In the genomic region with DNA sequence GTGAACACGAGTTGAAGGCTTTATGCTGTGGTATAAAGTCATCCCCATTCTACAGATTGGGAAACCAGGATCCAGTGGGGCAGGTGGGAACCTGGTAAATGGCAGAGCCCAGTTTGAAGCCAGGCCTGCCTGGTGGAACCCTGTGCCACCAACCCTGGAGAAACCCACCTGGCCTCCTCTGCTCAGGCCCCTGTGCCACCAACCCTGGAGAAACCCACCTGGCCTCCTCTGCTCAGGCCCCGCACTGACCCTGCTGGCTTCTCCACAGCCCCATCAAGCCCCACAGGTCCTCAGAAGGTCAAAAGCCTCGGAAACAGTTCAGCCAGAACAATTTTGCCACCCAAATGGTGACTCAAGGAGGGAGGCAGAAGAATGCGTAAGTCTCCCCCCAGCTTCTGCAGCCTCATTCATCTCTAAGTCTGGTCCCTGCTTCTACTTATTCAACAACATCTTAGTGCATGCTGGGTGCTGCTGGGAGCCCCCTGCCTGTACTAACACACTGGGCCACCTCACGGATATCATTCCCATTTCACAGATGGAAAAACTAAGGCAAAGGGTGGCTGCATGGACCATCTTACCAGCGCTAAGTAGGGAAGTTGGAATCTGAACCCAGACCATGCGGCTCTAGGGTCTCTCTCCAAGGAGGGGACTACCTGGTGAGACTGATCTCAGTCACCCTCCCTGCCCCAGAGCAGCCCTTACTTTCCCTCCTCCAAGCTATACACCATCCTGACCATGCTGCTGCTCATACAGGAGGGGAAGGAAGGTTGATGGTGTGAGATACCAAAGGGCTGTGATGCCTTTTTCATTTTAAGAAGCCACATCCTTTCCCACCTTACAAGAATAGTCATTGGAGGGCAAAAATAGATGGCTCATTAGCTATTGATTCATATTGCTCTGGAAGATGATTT, we compare ENCODE assay signal across 18 cellular contexts.
DNase-seq lines count a peak whose midpoint lies in the region; ATAC-seq and TF ChIP-seq lines count a peak whose summit lies in the region.
"Had no signal": no experiment of that assay in that cellular context is flagged by ENCODE, and none has a peak within 500 bp of the region (broad histone marks: within the 10 kb centered on the region; RNA-seq: fewer than 3 reads in every experiment).

No MANE protein-coding gene starts in this region.

- TF ChIP-seq POLR2A in thyroid gland (IDR thresholded peaks at IDR 0.05): no peak

- no peak overlapping the region for H3K18ac ChIP-seq in neuronal stem cell (ENCODE audit: low read length)

- no peak overlapping the region for H3K4ac ChIP-seq in neuronal stem cell (ENCODE audit: low read length)

- peak; percentile 64 for ATAC-seq in activated naive CD8-positive, alpha-beta T cell treated with anti-CD3 and anti-CD28 coated beads, Interleukin-2, amount 10 ng/mL, durations not matched to agents 7 days and 5 days (ENCODE audit: low read depth)

- H3K79me1 ChIP-seq in neuronal stem cell (ENCODE audit: low read depth, low read length): no peaks in the 10 kb centered on the region

- intact Hi-C loops in thyroid gland (cut with DNase I): no loop called here

- no peak overlapping the region for H3K4me3 ChIP-seq in neuronal stem cell (ENCODE audit: low read length in 2 of 2)
- H3K4me3 ChIP-seq in thyroid gland (replicated peaks in 1 of 3): no peak overlapping the region
- H3K4me3 ChIP-seq: smooth muscle cell, suprapubic skin had no signal

- no peak overlapping the region for H3K4me2 ChIP-seq in neuronal stem cell (ENCODE audit: insufficient read depth, low read length, poor library complexity, severe bottlenecking)
- H3K4me2 ChIP-seq: smooth muscle cell had no signal

- H2BK5ac ChIP-seq in neuronal stem cell (ENCODE audit: low read length): no peak overlapping the region

- no peak for DNase-seq in activated naive CD8-positive, alpha-beta T cell treated with anti-CD3 and anti-CD28 coated beads, Interleukin-2, amount 10 ng/mL, durations not matched to agents 7 days and 5 days
- DNase-seq in activated naive CD8-positive, alpha-beta T cell treated with anti-CD3 and anti-CD28 coated beads for 36 hours: no peak
- peak; percentile 69 for DNase-seq in chondrocyte (ENCODE audit: low spot score)
- no peak for DNase-seq in neuronal stem cell (ENCODE audit: low spot score)
- no peak for DNase-seq in thyroid gland
- DNase-seq in MV-4-11 (lab: John Stamatoyannopoulos, UW): no peak
- DNase-seq in HuH-7 (ENCODE audit: low spot score): no peak
- no peak for DNase-seq in NCI-H1436 (lab: John Stamatoyannopoulos, UW)
- DNase-seq: activated CD4-positive, alpha-beta T cell treated with anti-CD3 and anti-CD28 coated beads for 4 hours; GF-D8; glutamatergic neuron; NCI-H1417 treated with DMSO at 0.1 percent for 48 hours; NCI-H524; SW 1271 had no signal

- no CpG with 5 or more reads among the region's 7 CpGs for WGBS in neuronal stem cell (ENCODE audit: extremely low coverage in 2 of 2, insufficient read length in 2 of 2, insufficient replicate concordance in 1 of 2), 2 donors
- WGBS in thyroid gland, 2 donors: 97% methylated on average over 7 of the region's 7 CpGs

- H3K36me3 ChIP-seq in neuronal stem cell (replicated peaks in 1 of 2; ENCODE audit: control insufficient read depth in 2 of 2, insufficient read depth in 2 of 2, low read length in 2 of 2) (no peaks in the 10 kb centered on the region), thyroid gland (no peaks in the 10 kb centered on the region)
- H3K36me3 ChIP-seq: suprapubic skin had no signal

- H3K14ac ChIP-seq in neuronal stem cell (ENCODE audit: low read length): no peak overlapping the region

- POLR2A ChIA-PET in activated naive CD8-positive, alpha-beta T cell treated with anti-CD3 and anti-CD28 coated beads, Interleukin-2, amount 10 ng/mL, durations not matched to agents 7 days and 5 days (lab: Charles Lee): interaction anchor here (0.6 to 10.0 kb wide), 2 partner anchors 11 to 92 kb away, joined by 3 to 80 read pairs; partner anchors contain the start of gene ID2

- H3K36me3 Mint-ChIP-seq in activated naive CD8-positive, alpha-beta T cell treated with anti-CD3 and anti-CD28 coated beads, Interleukin-2, amount 10 ng/mL, durations not matched to agents 7 days and 5 days: no peaks in the 10 kb centered on the region
- H3K36me3 Mint-ChIP-seq in activated naive CD8-positive, alpha-beta T cell treated with anti-CD3 and anti-CD28 coated beads for 36 hours: no peaks in the 10 kb centered on the region
- no peaks in the 10 kb centered on the region for H3K36me3 Mint-ChIP-seq in chondrocyte (ENCODE audit: low read depth)
- H3K36me3 Mint-ChIP-seq: activated naive CD4-positive, alpha-beta T cell treated with anti-CD3 and anti-CD28 coated beads, Interleukin-2, amount 50 U/mL, for 24 hours; mesothelial cell of epicardium had no signal

- H2AFZ ChIP-seq in neuronal stem cell (ENCODE audit: low read length): no peak overlapping the region

- no peak overlapping the region for H4K8ac ChIP-seq in neuronal stem cell (ENCODE audit: low read depth, low read length)

- H4K91ac ChIP-seq in neuronal stem cell (ENCODE audit: low read depth, low read length, poor library complexity): no peak overlapping the region

- H3K4me1 ChIP-seq in neuronal stem cell (ENCODE audit: control insufficient read depth in 2 of 2, insufficient read depth in 1 of 2, low read depth in 1 of 2, low read length in 2 of 2): peaks cover 0 to 13% of the 10 kb centered on the region in 2 donors
- H3K4me1 ChIP-seq in thyroid gland: peaks cover 13 to 21% of the 10 kb centered on the region in 2 donors

- H3K27me3 ChIP-seq in neuronal stem cell (ENCODE audit: control insufficient read depth in 3 of 3, insufficient read depth in 3 of 3, low read depth in 1 of 3, low read length in 3 of 3) (peaks cover 0 to 8% (median 0%) of the 10 kb centered on the region in 3 experiments), thyroid gland (no peaks in the 10 kb centered on the region)

- H3K4me1 Mint-ChIP-seq in activated naive CD8-positive, alpha-beta T cell treated with anti-CD3 and anti-CD28 coated beads, Interleukin-2, amount 10 ng/mL, durations not matched to agents 7 days and 5 days: peaks cover 38% of the 10 kb centered on the region
- H3K4me1 Mint-ChIP-seq in activated naive CD8-positive, alpha-beta T cell treated with anti-CD3 and anti-CD28 coated beads for 36 hours: peaks cover 24% of the 10 kb centered on the region
- peaks cover 4% of the 10 kb centered on the region for H3K4me1 Mint-ChIP-seq in chondrocyte (ENCODE audit: low read depth)

- H3K27ac Mint-ChIP-seq in activated naive CD8-positive, alpha-beta T cell treated with anti-CD3 and anti-CD28 coated beads, Interleukin-2, amount 10 ng/mL, durations not matched to agents 7 days and 5 days: peak overlapping the region; percentile 68
- H3K27ac Mint-ChIP-seq in activated naive CD8-positive, alpha-beta T cell treated with anti-CD3 and anti-CD28 coated beads for 36 hours: no peak overlapping the region
- H3K27ac Mint-ChIP-seq in chondrocyte (ENCODE audit: unreplicated experiment): no peak overlapping the region
- H3K27ac Mint-ChIP-seq: activated naive CD4-positive, alpha-beta T cell treated with anti-CD3 and anti-CD28 coated beads, Interleukin-2, amount 50 U/mL, for 24 hours had no signal

- TF ChIP-seq CTCF in chondrocyte (IDR thresholded peaks at IDR 0.05) (no peak), thyroid gland (IDR thresholded peaks at IDR 0.05) (no peak)

- no peaks in the 10 kb centered on the region for H3K9me3 Mint-ChIP-seq in activated naive CD8-positive, alpha-beta T cell treated with anti-CD3 and anti-CD28 coated beads, Interleukin-2, amount 10 ng/mL, durations not matched to agents 7 days and 5 days
- H3K9me3 Mint-ChIP-seq in activated naive CD8-positive, alpha-beta T cell treated with anti-CD3 and anti-CD28 coated beads for 36 hours: no peaks in the 10 kb centered on the region
- H3K9me3 Mint-ChIP-seq in chondrocyte (ENCODE audit: low read depth): no peaks in the 10 kb centered on the region
- H3K9me3 Mint-ChIP-seq: activated naive CD4-positive, alpha-beta T cell treated with anti-CD3 and anti-CD28 coated beads, Interleukin-2, amount 50 U/mL, for 24 hours; mesothelial cell of epicardium had no signal

- H3K23ac ChIP-seq in neuronal stem cell (ENCODE audit: low read depth, low read length, poor library complexity): no peak overlapping the region

- H3K27me3 Mint-ChIP-seq in activated naive CD8-positive, alpha-beta T cell treated with anti-CD3 and anti-CD28 coated beads, Interleukin-2, amount 10 ng/mL, durations not matched to agents 7 days and 5 days: peaks cover 28% of the 10 kb centered on the region
- H3K27me3 Mint-ChIP-seq in activated naive CD8-positive, alpha-beta T cell treated with anti-CD3 and anti-CD28 coated beads for 36 hours: peaks cover 23% of the 10 kb centered on the region
- H3K27me3 Mint-ChIP-seq in chondrocyte (ENCODE audit: low read depth): peaks cover 17% of the 10 kb centered on the region
- H3K27me3 Mint-ChIP-seq: activated naive CD4-positive, alpha-beta T cell treated with anti-CD3 and anti-CD28 coated beads, Interleukin-2, amount 50 U/mL, for 24 hours had no signal

- H3K4me3 Mint-ChIP-seq in activated naive CD8-positive, alpha-beta T cell treated with anti-CD3 and anti-CD28 coated beads, Interleukin-2, amount 10 ng/mL, durations not matched to agents 7 days and 5 days: peak overlapping the region; percentile 23
- H3K4me3 Mint-ChIP-seq in activated naive CD8-positive, alpha-beta T cell treated with anti-CD3 and anti-CD28 coated beads for 36 hours: no peak overlapping the region
- no peak overlapping the region for H3K4me3 Mint-ChIP-seq in chondrocyte (ENCODE audit: unreplicated experiment)
- H3K4me3 Mint-ChIP-seq: activated naive CD4-positive, alpha-beta T cell treated with anti-CD3 and anti-CD28 coated beads, Interleukin-2, amount 50 U/mL, for 24 hours; mesothelial cell of epicardium had no signal

- H2BK15ac ChIP-seq in neuronal stem cell (ENCODE audit: low read length): no peak overlapping the region

- H3K27ac ChIP-seq in neuronal stem cell (replicated peaks; ENCODE audit: low read length) (no peak overlapping the region), thyroid gland (no peak overlapping the region)
- H3K27ac ChIP-seq: suprapubic skin had no signal

- no peak overlapping the region for H2BK12ac ChIP-seq in neuronal stem cell (ENCODE audit: low read length)

- no peak overlapping the region for H3K9ac ChIP-seq in neuronal stem cell (ENCODE audit: low read depth, low read length, poor library complexity)

- H2BK120ac ChIP-seq in neuronal stem cell (ENCODE audit: low read depth, low read length): no peak overlapping the region

- H3K9me3 ChIP-seq in neuronal stem cell (replicated peaks in 1 of 2; ENCODE audit: control insufficient read depth in 2 of 2, insufficient read depth in 1 of 2, low read depth in 1 of 2, low read length in 2 of 2) (peaks cover 0 to 3% of the 10 kb centered on the region in 2 donors), thyroid gland (no peaks in the 10 kb centered on the region)
- H3K9me3 ChIP-seq: suprapubic skin had no signal

- H2AK5ac ChIP-seq in neuronal stem cell (ENCODE audit: low read depth, low read length): peak overlapping the region; percentile 72
